ENCODE assay signal across 7 cellular contexts in the genomic region with DNA sequence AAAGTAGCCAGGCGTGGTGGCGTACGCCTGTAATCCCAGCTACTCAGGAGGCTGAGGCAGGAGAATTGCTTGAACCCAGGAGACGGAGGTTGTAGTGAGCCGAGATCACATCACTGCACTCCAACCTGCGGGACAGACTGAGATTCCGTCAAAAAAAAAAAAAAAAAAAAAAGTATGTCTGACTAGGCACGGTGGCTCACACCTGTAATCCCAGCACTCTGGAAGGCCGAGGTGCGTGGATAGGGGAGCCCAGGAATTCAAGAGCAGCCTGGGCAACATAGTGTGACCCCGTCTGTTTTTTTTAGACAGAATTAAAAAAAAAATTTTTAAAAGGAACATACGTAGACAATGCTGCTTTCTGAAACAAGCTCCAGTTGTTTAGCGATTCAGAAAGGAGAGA. TPM values are rescaled to one million over a fixed set of nuclear protein-coding genes. Genes with fewer than 3 reads are reported as not detected.
DNase-seq lines count a peak whose midpoint lies in the region; ATAC-seq and TF ChIP-seq lines count a peak whose summit lies in the region.
"Not testable (repeated sequence)": the region's sequence is repeated elsewhere in the genome, so short reads cannot be mapped to it uniquely, and the experiment has no call there.

No MANE protein-coding gene starts in this region.

- intact Hi-C loops in CD14-positive monocyte (cut with micrococcal nuclease) (loop anchor here (5.0 to 10.0 kb wide), 2 partner anchors 97 to 285 kb away; a partner anchor contains a TSS), MCF 10A (cut with micrococcal nuclease) (loop anchor here (2.0 to 10.0 kb wide), 3 partner anchors 73 to 765 kb away; a partner anchor contains a TSS), left ventricle myocardium inferior (cut with micrococcal nuclease) (loop anchor here (5.0 kb wide), 1 partner anchor 37 kb away; a partner anchor contains a TSS), psoas muscle (cut with DNase I) (loop anchor here in 1 of 2 donors (10.0 kb wide), 2 partner anchors 165 to 285 kb away; no protein-coding TSS in a partner anchor)
- intact Hi-C loops in lower lobe of right lung (cut with DNase I) = not testable (repeated sequence)

- CTCF ChIA-PET in MCF 10A (lab: Yijun Ruan, JAX) = interaction anchor here (0.7 to 4.1 kb wide), 10 partner anchors 15 to 252 kb away, joined by 3 to 44 read pairs (median 6); a partner anchor contains a TSS

- H3K27me3 Mint-ChIP-seq in CD14-positive monocyte (ENCODE audit: low read depth in 3 of 3); MCF 10A (ENCODE audit: insufficient read depth, unreplicated experiment): not testable (repeated sequence)

- not testable (repeated sequence) for H3K9me3 Mint-ChIP-seq in CD14-positive monocyte; MCF 10A (ENCODE audit: unreplicated experiment)

- not testable (repeated sequence) for H3K9ac ChIP-seq in OCI-LY3 (ENCODE audit: low read length)

- H3K27ac ChIP-seq in OCI-LY3 (ENCODE audit: low read length) (peak overlapping the region; percentile 73; the same call in 1 of the 2 replicates), left ventricle myocardium inferior (replicated peaks) (peak overlapping the region; percentile 22), psoas muscle (peak overlapping the region; percentile 97)
- H3K27ac ChIP-seq in lower lobe of right lung, suprapubic skin: not testable (repeated sequence)

- peaks cover 61% of the 10 kb centered on the region for H3K4me1 Mint-ChIP-seq in CD14-positive monocyte
- H3K4me1 Mint-ChIP-seq in MCF 10A (ENCODE audit: insufficient read depth, unreplicated experiment) = peaks cover 27% of the 10 kb centered on the region

- H3K9me3 ChIP-seq in OCI-LY3 (ENCODE audit: insufficient read depth, low read length); left ventricle myocardium inferior (replicated peaks); lower lobe of right lung; psoas muscle; suprapubic skin: not testable (repeated sequence)

- BruUV-seq in MCF 10A (replicated peaks; lab: Mats Ljungman, UMichigan) = not testable (repeated sequence)

- not testable (repeated sequence) for H2AFZ ChIP-seq in OCI-LY3 (ENCODE audit: low read depth, low read length)

- H3K27ac Mint-ChIP-seq in CD14-positive monocyte = peak overlapping the region in 5 of 7 donors; percentile 42 to 95 (median 72)
- H3K27ac Mint-ChIP-seq in MCF 10A (ENCODE audit: low read depth, unreplicated experiment) = peak overlapping the region; percentile 87

- H3K4me3 Mint-ChIP-seq in CD14-positive monocyte = not testable (repeated sequence)
- peak overlapping the region; percentile 77 for H3K4me3 Mint-ChIP-seq in MCF 10A (ENCODE audit: unreplicated experiment)

- ATAC-seq in lower lobe of right lung, psoas muscle: not testable (repeated sequence)

- not testable (repeated sequence) for TF ChIP-seq CTCF in CD14-positive monocyte (IDR thresholded peaks at IDR 0.05); OCI-LY3 (IDR thresholded peaks at IDR 0.05; ENCODE audit: low read depth, low read length); MCF 10A (IDR thresholded peaks at IDR 0.05; ENCODE audit: unreplicated experiment); left ventricle myocardium inferior (IDR thresholded peaks at IDR 0.05; ENCODE audit: borderline replicate concordance); lower lobe of right lung (IDR thresholded peaks at IDR 0.05); psoas muscle (IDR thresholded peaks at IDR 0.05); suprapubic skin (IDR thresholded peaks at IDR 0.05)

- DNase-seq in CD14-positive monocyte (ENCODE audit: low spot score); MCF 10A (ENCODE audit: unreplicated experiment); left ventricle myocardium inferior; lower lobe of right lung; psoas muscle; suprapubic skin (ENCODE audit: low spot score in 2 of 2): not testable (repeated sequence)

- H3K36me3 ChIP-seq in OCI-LY3 (replicated peaks; ENCODE audit: low read depth, low read length) = peaks cover 21% of the 10 kb centered on the region
- peaks cover 56% of the 10 kb centered on the region for H3K36me3 ChIP-seq in left ventricle myocardium inferior
- H3K36me3 ChIP-seq in lower lobe of right lung = peaks cover 56% of the 10 kb centered on the region
- peaks cover 7 to 75% of the 10 kb centered on the region in 2 donors for H3K36me3 ChIP-seq in psoas muscle (ENCODE audit: insufficient read depth in 1 of 2, low read depth in 1 of 2)
- peaks cover 32% of the 10 kb centered on the region for H3K36me3 ChIP-seq in suprapubic skin

- peaks cover 58% of the 10 kb centered on the region for H3K79me2 ChIP-seq in OCI-LY3 (ENCODE audit: low read length)

- peaks cover 24% of the 10 kb centered on the region; the same call in 1 of the 2 replicates for H3K4me1 ChIP-seq in OCI-LY3 (ENCODE audit: low read length)
- H3K4me1 ChIP-seq in left ventricle myocardium inferior = peaks cover 91% of the 10 kb centered on the region
- H3K4me1 ChIP-seq in lower lobe of right lung = peaks cover 65% of the 10 kb centered on the region
- peaks cover 58% of the 10 kb centered on the region for H3K4me1 ChIP-seq in psoas muscle
- peaks cover 55% of the 10 kb centered on the region for H3K4me1 ChIP-seq in suprapubic skin

- not testable (repeated sequence) for TF ChIP-seq POLR2A in suprapubic skin (IDR thresholded peaks at IDR 0.05)

- H3K36me3 Mint-ChIP-seq in CD14-positive monocyte (peaks cover 44 to 66% of the 10 kb centered on the region in 2 donors), MCF 10A (ENCODE audit: insufficient read depth, unreplicated experiment) (peaks cover 82% of the 10 kb centered on the region)

- 76 to 91% (median 86%) methylated on average over 13 of the region's 13 CpGs for WGBS in psoas muscle, 3 donors
- WGBS in suprapubic skin = 95% methylated on average over 13 of the region's 13 CpGs

- not testable (repeated sequence) for H3K4me2 ChIP-seq in OCI-LY3 (ENCODE audit: low read length)

- not testable (repeated sequence) for H4K20me1 ChIP-seq in OCI-LY3 (ENCODE audit: insufficient read depth, low read length)

- H3K4me3 ChIP-seq in OCI-LY3 (ENCODE audit: low read length) = not testable (repeated sequence)
- peak overlapping the region; percentile 99 for H3K4me3 ChIP-seq in left ventricle myocardium inferior
- H3K4me3 ChIP-seq in lower lobe of right lung = peak overlapping the region; percentile 83
- H3K4me3 ChIP-seq in psoas muscle = peak overlapping the region; percentile 99
- peak overlapping the region; percentile 97 for H3K4me3 ChIP-seq in suprapubic skin

- not testable (repeated sequence) for H3K27me3 ChIP-seq in OCI-LY3 (ENCODE audit: low read depth, low read length); left ventricle myocardium inferior (ENCODE audit: low read depth); lower lobe of right lung (ENCODE audit: low read depth); psoas muscle (ENCODE audit: insufficient read depth in 3 of 3, low read length in 2 of 3); suprapubic skin

- POLR2A ChIA-PET in MCF 10A (lab: Yijun Ruan, JAX) = interaction anchor here (0.6 to 18.1 kb wide), 9 partner anchors 7 to 236 kb away, joined by 3 to 877 read pairs (median 11); a partner anchor contains a TSS

- TF ChIP-seq EP300 in suprapubic skin (IDR thresholded peaks at IDR 0.05) = not testable (repeated sequence)

RNA-seq across cellular contexts. Expression of a gene that starts 2.9 kb away (rescaled TPM):
- polyA plus RNA-seq in CD14-positive monocyte (100 to 1,000 TPM; 447 to 569 TPM), psoas muscle (over 10,000 TPM in 1 of 3 donors, 1,000 to 10,000 TPM in 2; 5,251 to 11,097 (median 6,044) TPM)
- total RNA-seq in MCF 10A (2022) (424 and 600 TPM in 2 replicates), left ventricle myocardium inferior (1,000 TPM), lower lobe of right lung (352 TPM), psoas muscle (1,000 to 10,000 TPM in 3 of 4 donors, 100 to 1,000 TPM in 1; 573 to 7,738 (median 3,937) TPM), suprapubic skin (100 to 1,000 TPM; 159 to 173 (median 167) TPM)

RNA-seq across cellular contexts. Expression of a gene that starts 37.2 kb away (rescaled TPM):
- polyA plus RNA-seq in CD14-positive monocyte (10 to 100 TPM; 94.7 to 95.9 TPM), psoas muscle (100 to 1,000 TPM; 131 to 284 (median 265) TPM)
- total RNA-seq in MCF 10A (2022) (116 and 142 TPM in 2 replicates), left ventricle myocardium inferior (47.5 TPM), lower lobe of right lung (78.4 TPM), psoas muscle (100 to 1,000 TPM in 3 of 4 donors, 10 to 100 TPM in 1; 51.8 to 199 (median 107) TPM), suprapubic skin (100 to 1,000 TPM in 1 of 4 donors, 10 to 100 TPM in 3; 68.7 to 103 (median 85.3) TPM)
